In genomic region chr12:104507672-104508071, GRCh38 we compare ENCODE assay signal across 15 cellular contexts. TPM values are rescaled to one million over a fixed set of nuclear protein-coding genes. Genes with fewer than 3 reads are reported as not detected.
DNase-seq lines count a peak whose midpoint lies in the region; ATAC-seq and TF ChIP-seq lines count a peak whose summit lies in the region.
"Had no signal": no experiment of that assay in that cellular context is flagged by ENCODE, and none has a peak within 500 bp of the region (broad histone marks: within the 10 kb centered on the region; RNA-seq: fewer than 3 reads in every experiment).

No MANE protein-coding gene starts in this region.

- no peaks in the 10 kb centered on the region for H3K9me3 ChIP-seq in BE2C
- H3K9me3 ChIP-seq: body of pancreas, uterus had no signal

- POLR2A ChIA-PET in activated CD4-positive, alpha-beta T cell treated with anti-CD3 and anti-CD28 coated beads, Interleukin-2, amount 10 ng/mL, durations not matched to agents 7 days and 5 days (lab: Charles Lee), result no interaction called here
- POLR2A ChIA-PET in activated CD4-positive, alpha-beta T cell treated with anti-CD3 and anti-CD28 coated beads for 36 hours (lab: Charles Lee), result no interaction called here

- peaks cover 0 to 6% (median 3%) of the 10 kb centered on the region in 5 experiments for H3K9me3 Mint-ChIP-seq in brain
- H3K9me3 Mint-ChIP-seq in activated CD4-positive, alpha-beta T cell treated with anti-CD3 and anti-CD28 coated beads, Interleukin-2, amount 10 ng/mL, durations not matched to agents 7 days and 5 days, result peaks cover 12% of the 10 kb centered on the region
- H3K9me3 Mint-ChIP-seq in activated CD4-positive, alpha-beta T cell treated with anti-CD3 and anti-CD28 coated beads for 36 hours (ENCODE audit: low read depth), result peaks cover 6% of the 10 kb centered on the region

- no peak for ATAC-seq in HG03159 (IDR thresholded peaks at IDR 0.05; ENCODE audit: unreplicated experiment)
- no peak for ATAC-seq in activated CD4-positive, alpha-beta T cell treated with anti-CD3 and anti-CD28 coated beads for 36 hours
- ATAC-seq: foreskin keratinocyte had no signal

- CTCF ChIA-PET in activated CD4-positive, alpha-beta T cell treated with anti-CD3 and anti-CD28 coated beads, Interleukin-2, amount 10 ng/mL, durations not matched to agents 7 days and 5 days (lab: Charles Lee), result no interaction called here
- CTCF ChIA-PET in activated CD4-positive, alpha-beta T cell treated with anti-CD3 and anti-CD28 coated beads for 36 hours (lab: Charles Lee), result interaction anchor here (1.0 kb wide), 1 partner anchor 8 kb away, joined by 4 read pairs; no protein-coding TSS in a partner anchor

- peak overlapping the region in 3 of 5 experiments; percentile 26 to 85 (median 41) for H3K27ac Mint-ChIP-seq in brain
- H3K27ac Mint-ChIP-seq in activated CD4-positive, alpha-beta T cell treated with anti-CD3 and anti-CD28 coated beads, Interleukin-2, amount 10 ng/mL, durations not matched to agents 7 days and 5 days, result no peak overlapping the region
- no peak overlapping the region for H3K27ac Mint-ChIP-seq in activated CD4-positive, alpha-beta T cell treated with anti-CD3 and anti-CD28 coated beads for 36 hours
- H3K27ac Mint-ChIP-seq: progenitor cell of endocrine pancreas had no signal

- no peak overlapping the region for H3K4me3 ChIP-seq in BE2C (ENCODE audit: low read depth, low read length)
- no peak overlapping the region for H3K4me3 ChIP-seq in H7 (ENCODE audit: insufficient read depth, low read depth, low read length)
- H3K4me3 ChIP-seq: body of pancreas, uterus had no signal

- peaks cover 29% of the 10 kb centered on the region for H3K4me1 ChIP-seq in BE2C
- H3K4me1 ChIP-seq: foreskin keratinocyte, uterus had no signal

- intact Hi-C loops in activated CD4-positive, alpha-beta T cell treated with anti-CD3 and anti-CD28 coated beads for 36 hours (cut with DNase I, micrococcal nuclease), result no loop called here

- peak overlapping the region in 2 of 5 experiments; percentile 24 to 33 for H3K4me3 Mint-ChIP-seq in brain
- no peak overlapping the region for H3K4me3 Mint-ChIP-seq in activated CD4-positive, alpha-beta T cell treated with anti-CD3 and anti-CD28 coated beads, Interleukin-2, amount 10 ng/mL, durations not matched to agents 7 days and 5 days
- no peak overlapping the region for H3K4me3 Mint-ChIP-seq in activated CD4-positive, alpha-beta T cell treated with anti-CD3 and anti-CD28 coated beads for 36 hours

- H3K36me3 ChIP-seq in BE2C, result no peaks in the 10 kb centered on the region
- H3K36me3 ChIP-seq in H7 (replicated peaks; ENCODE audit: control insufficient read depth, insufficient read depth, low read length), result no peaks in the 10 kb centered on the region
- H3K36me3 ChIP-seq: uterus had no signal

- H3K27me3 Mint-ChIP-seq in brain, result peaks cover 3% of the 10 kb centered on the region
- H3K27me3 Mint-ChIP-seq in activated CD4-positive, alpha-beta T cell treated with anti-CD3 and anti-CD28 coated beads, Interleukin-2, amount 10 ng/mL, durations not matched to agents 7 days and 5 days, result no peaks in the 10 kb centered on the region
- H3K27me3 Mint-ChIP-seq in activated CD4-positive, alpha-beta T cell treated with anti-CD3 and anti-CD28 coated beads for 36 hours, result no peaks in the 10 kb centered on the region

- no peaks in the 10 kb centered on the region for H3K27me3 ChIP-seq in BE2C
- no peaks in the 10 kb centered on the region for H3K27me3 ChIP-seq in H7 (ENCODE audit: control insufficient read depth, insufficient read depth, low read length)
- H3K27me3 ChIP-seq: body of pancreas, foreskin keratinocyte, uterus had no signal

- no peak for TF ChIP-seq CTCF in BE2C (IDR thresholded peaks at IDR 0.05; ENCODE audit: low read depth, low read length)
- TF ChIP-seq CTCF in brain (conservative IDR thresholded peaks at IDR 0.05), result no peak

- DNase-seq in BE2C, result peak; percentile 28
- peak; percentile 58 for DNase-seq in H7
- DNase-seq in NCI-H2171 (lab: John Stamatoyannopoulos, UW), result peak; percentile 74
- no peak for DNase-seq in activated CD4-positive, alpha-beta T cell treated with anti-CD3 and anti-CD28 coated beads, Interleukin-2, amount 10 ng/mL, durations not matched to agents 7 days and 5 days
- no peak for DNase-seq in activated CD4-positive, alpha-beta T cell treated with anti-CD3 and anti-CD28 coated beads for 36 hours
- DNase-seq in stimulated activated CD4-positive, alpha-beta T cell treated with anti-CD3 and anti-CD28 coated beads, Interleukin-4, amount 100 ng/mL, for 24 hours, result no peak
- DNase-seq: effector CD8-positive, alpha-beta T cell; foreskin keratinocyte; GF-D8; NCI-H1048; uterus had no signal

- peaks cover 6% of the 10 kb centered on the region for H3K36me3 Mint-ChIP-seq in brain
- peaks cover 49% of the 10 kb centered on the region for H3K36me3 Mint-ChIP-seq in activated CD4-positive, alpha-beta T cell treated with anti-CD3 and anti-CD28 coated beads, Interleukin-2, amount 10 ng/mL, durations not matched to agents 7 days and 5 days (ENCODE audit: low read depth)
- H3K36me3 Mint-ChIP-seq in activated CD4-positive, alpha-beta T cell treated with anti-CD3 and anti-CD28 coated beads for 36 hours (ENCODE audit: low read depth), result peaks cover 9% of the 10 kb centered on the region

- H3K4me1 Mint-ChIP-seq in brain, result peaks cover 65% of the 10 kb centered on the region
- H3K4me1 Mint-ChIP-seq in activated CD4-positive, alpha-beta T cell treated with anti-CD3 and anti-CD28 coated beads, Interleukin-2, amount 10 ng/mL, durations not matched to agents 7 days and 5 days, result peaks cover 79% of the 10 kb centered on the region
- H3K4me1 Mint-ChIP-seq in activated CD4-positive, alpha-beta T cell treated with anti-CD3 and anti-CD28 coated beads for 36 hours, result peaks cover 68% of the 10 kb centered on the region

RNA-seq across cellular contexts. Expression of gene CHST11, which starts 50.9 kb away (rescaled TPM):
- polyA plus RNA-seq in BE2C (2012; ENCODE audit: insufficient read depth, insufficient read length, low read depth), result 38.2 TPM
- total RNA-seq in H7 (2014; rRNA removed; shearing (Covaris generic)), result 14.5 and 14.8 TPM in 2 replicates
- 7.2 TPM for polyA plus RNA-seq in brain (ENCODE audit: insufficient read depth, low read depth, low replicate concordance)
- total RNA-seq in activated CD4-positive, alpha-beta T cell treated with anti-CD3 and anti-CD28 coated beads, Interleukin-2, amount 10 ng/mL, durations not matched to agents 7 days and 5 days, result 10 to 100 TPM; 56.4 to 56.6 TPM
- 10 to 100 TPM; 33.3 to 33.6 TPM for total RNA-seq in activated CD4-positive, alpha-beta T cell treated with anti-CD3 and anti-CD28 coated beads for 36 hours

Comparison
In these comparisons a context has a peak if more than half of its experiments do, and no peak if none do; other contexts are left out.
1. DNase-seq: peak in BE2C (single experiment), H7 (single experiment) and NCI-H2171 (single experiment); none in activated CD4-positive, alpha-beta T cell treated with anti-CD3 and anti-CD28 coated beads, Interleukin-2, amount 10 ng/mL, durations not matched to agents 7 days and 5 days (single experiment), activated CD4-positive, alpha-beta T cell treated with anti-CD3 and anti-CD28 coated beads for 36 hours (single experiment) and stimulated activated CD4-positive, alpha-beta T cell treated with anti-CD3 and anti-CD28 coated beads, Interleukin-4, amount 100 ng/mL, for 24 hours (single experiment).
2. H3K27ac Mint-ChIP-seq: peak in brain (3 of 5); none in activated CD4-positive, alpha-beta T cell treated with anti-CD3 and anti-CD28 coated beads, Interleukin-2, amount 10 ng/mL, durations not matched to agents 7 days and 5 days (single experiment) and activated CD4-positive, alpha-beta T cell treated with anti-CD3 and anti-CD28 coated beads for 36 hours (single experiment).